ENCODE assay signal across 8 cellular contexts in genomic region chr2:231780909-231781797, GRCh38. TPM values are rescaled to one million over a fixed set of nuclear protein-coding genes. Genes with fewer than 3 reads are reported as not detected.
DNase-seq lines count a peak whose midpoint lies in the region; ATAC-seq and TF ChIP-seq lines count a peak whose summit lies in the region.

Gene PDE6D (minus strand): TSS chr2:231781282. CDS start chr2:231781114, 168 bp downstream.

- H3K9me3 Mint-ChIP-seq in activated T-cell treated with anti-CD3 and anti-CD28 coated beads, Interleukin-2, amount 50 U/mL, for 24 hours = no peaks in the 10 kb centered on the region

- in situ Hi-C loops in KBM-7 (cut with MboI; ENCODE audit: low pct_unique_long_range_greater_than_20kb, low sequenced_read_pairs) = no loop called here

- peaks cover 22% of the 10 kb centered on the region for H3K36me3 Mint-ChIP-seq in activated T-cell treated with anti-CD3 and anti-CD28 coated beads, Interleukin-2, amount 50 U/mL, for 24 hours (ENCODE audit: low read depth)

- peak; percentile 93 for DNase-seq in DMS153 treated with DMSO at 0.1 percent for 48 hours (lab: John Stamatoyannopoulos, UW; ENCODE audit: unreplicated experiment)
- DNase-seq in KBM-7 = peak; percentile 98
- peak; percentile 99 for DNase-seq in activated T-cell treated with anti-CD3 and anti-CD28 coated beads, Interleukin-2, amount 50 U/mL, for 24 hours
- peak; percentile 91 for DNase-seq in epithelial cell of proximal tubule (ENCODE audit: low read depth)
- peak; percentile 98 for DNase-seq in mucosa of gallbladder (ENCODE audit: low spot score)
- DNase-seq in stimulated activated CD8-positive, alpha-beta memory T cell treated with anti-CD3 and anti-CD28 coated beads, Interleukin-4, amount 100 ng/mL, for 4 hours (ENCODE audit: low read depth in 2 of 2, low spot score in 1 of 2) = peak; percentile 92 to 94

- H3K4me3 Mint-ChIP-seq in activated T-cell treated with anti-CD3 and anti-CD28 coated beads, Interleukin-2, amount 50 U/mL, for 24 hours = peak within 1 kb of the TSS; percentile 96

- H3K4me3 ChIP-seq in epithelial cell of proximal tubule (ENCODE audit: low read depth, low read length) = peak within 1 kb of the TSS; percentile 84

- ATAC-seq in GM21717 (IDR thresholded peaks at IDR 0.05; ENCODE audit: unreplicated experiment) = peak; percentile 88

- peak within 1 kb of the TSS; percentile 99 for H3K27ac Mint-ChIP-seq in activated T-cell treated with anti-CD3 and anti-CD28 coated beads, Interleukin-2, amount 50 U/mL, for 24 hours

- peaks cover 60% of the 10 kb centered on the region for H3K4me1 Mint-ChIP-seq in activated T-cell treated with anti-CD3 and anti-CD28 coated beads, Interleukin-2, amount 50 U/mL, for 24 hours (ENCODE audit: low read depth)

- TF ChIP-seq CTCF in epithelial cell of proximal tubule (conservative IDR thresholded peaks at IDR 0.05; ENCODE audit: low read depth, low read length) = no peak

- no peaks in the 10 kb centered on the region for H3K27me3 Mint-ChIP-seq in activated T-cell treated with anti-CD3 and anti-CD28 coated beads, Interleukin-2, amount 50 U/mL, for 24 hours

TF ChIP-seq in PFSK-1, 5 proteins besides CTCF, POLR2A, EP300 and RAD21:
- TF ChIP-seq, protein P1, sequence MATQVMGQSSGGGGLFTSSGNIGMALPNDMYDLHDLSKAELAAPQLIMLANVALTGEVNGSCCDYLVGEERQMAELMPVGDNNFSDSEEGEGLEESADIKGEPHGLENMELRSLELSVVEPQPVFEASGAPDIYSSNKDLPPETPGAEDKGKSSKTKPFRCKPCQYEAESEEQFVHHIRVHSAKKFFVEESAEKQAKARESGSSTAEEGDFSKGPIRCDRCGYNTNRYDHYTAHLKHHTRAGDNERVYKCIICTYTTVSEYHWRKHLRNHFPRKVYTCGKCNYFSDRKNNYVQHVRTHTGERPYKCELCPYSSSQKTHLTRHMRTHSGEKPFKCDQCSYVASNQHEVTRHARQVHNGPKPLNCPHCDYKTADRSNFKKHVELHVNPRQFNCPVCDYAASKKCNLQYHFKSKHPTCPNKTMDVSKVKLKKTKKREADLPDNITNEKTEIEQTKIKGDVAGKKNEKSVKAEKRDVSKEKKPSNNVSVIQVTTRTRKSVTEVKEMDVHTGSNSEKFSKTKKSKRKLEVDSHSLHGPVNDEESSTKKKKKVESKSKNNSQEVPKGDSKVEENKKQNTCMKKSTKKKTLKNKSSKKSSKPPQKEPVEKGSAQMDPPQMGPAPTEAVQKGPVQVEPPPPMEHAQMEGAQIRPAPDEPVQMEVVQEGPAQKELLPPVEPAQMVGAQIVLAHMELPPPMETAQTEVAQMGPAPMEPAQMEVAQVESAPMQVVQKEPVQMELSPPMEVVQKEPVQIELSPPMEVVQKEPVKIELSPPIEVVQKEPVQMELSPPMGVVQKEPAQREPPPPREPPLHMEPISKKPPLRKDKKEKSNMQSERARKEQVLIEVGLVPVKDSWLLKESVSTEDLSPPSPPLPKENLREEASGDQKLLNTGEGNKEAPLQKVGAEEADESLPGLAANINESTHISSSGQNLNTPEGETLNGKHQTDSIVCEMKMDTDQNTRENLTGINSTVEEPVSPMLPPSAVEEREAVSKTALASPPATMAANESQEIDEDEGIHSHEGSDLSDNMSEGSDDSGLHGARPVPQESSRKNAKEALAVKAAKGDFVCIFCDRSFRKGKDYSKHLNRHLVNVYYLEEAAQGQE (IDR thresholded peaks at IDR 0.05; ENCODE audit: insufficient read depth in 1 of 2, low read depth in 2 of 2, low read length in 2 of 2) = 0 out of 4 replicates have a peak, but pooled peaks of 1 of the 2 experiments have one; percentile 5
- TF ChIP-seq SIN3A (IDR thresholded peaks at IDR 0.05; ENCODE audit: borderline replicate concordance, insufficient read depth, low read length) (no peak), TAF1 (IDR thresholded peaks at IDR 0.05; ENCODE audit: borderline replicate concordance, insufficient read depth, low read length) (peak; percentile 64), FOXP2 (optimal IDR thresholded peaks at IDR 0.05; ENCODE audit: borderline replicate concordance, extremely low read depth, extremely low read length, insufficient read depth) (peak; percentile 64), POLR2AphosphoS5 (IDR thresholded peaks at IDR 0.05; ENCODE audit: low read depth, low read length) (peak; percentile 80)
TF ChIP-seq in PFSK-1: peak in this region for 4.

RNA-seq across cellular contexts. Expression of gene PDE6D, which starts in this region (rescaled TPM):
- 13.9 TPM for polyA plus RNA-seq in PFSK-1 (2012; ENCODE audit: insufficient read length, low read depth)
- total RNA-seq in epithelial cell of proximal tubule = 28.5 and 32.9 TPM in 2 replicates
- 24.4 TPM for total RNA-seq in mucosa of gallbladder

Comparison
In these comparisons a context has a peak if more than half of its experiments do, and no peak if none do; other contexts are left out.
1. Peak in every context shown above with its lines: DNase-seq, ATAC-seq and H3K4me3 ChIP-seq.